Comparison of ENCODE assay signal across 8 cellular contexts in the genomic region with DNA sequence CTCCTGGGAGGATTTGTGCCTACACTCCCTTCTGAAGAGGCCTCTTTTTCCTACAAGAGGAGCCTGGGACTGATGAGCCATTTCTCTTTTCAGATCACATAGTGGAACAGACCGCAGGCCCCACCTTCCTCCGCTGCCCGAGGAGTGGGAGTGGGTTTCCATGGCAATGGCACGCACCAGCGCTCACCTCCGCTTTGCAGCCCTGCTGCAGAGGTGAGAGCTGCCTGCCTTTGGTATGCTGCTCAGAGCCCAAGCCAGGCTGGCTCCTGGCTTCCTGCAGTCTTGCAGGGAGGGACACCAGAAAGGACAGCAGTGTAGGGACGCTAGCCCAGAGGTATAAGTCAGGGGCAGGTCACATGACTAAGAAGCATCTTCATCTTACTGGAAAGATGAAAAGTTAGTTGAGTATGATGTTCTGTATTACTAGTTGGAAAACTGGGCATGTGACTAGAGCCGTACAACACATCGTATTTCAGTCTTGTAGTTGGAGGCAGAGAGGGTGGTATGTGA. TPM values are rescaled to one million over a fixed set of nuclear protein-coding genes. Genes with fewer than 3 reads are reported as not detected.
DNase-seq lines count a peak whose midpoint lies in the region; ATAC-seq lines count a peak whose summit lies in the region.

No MANE protein-coding gene starts in this region.

- DNase-seq in HK-2 (ENCODE audit: unreplicated experiment): peak; percentile 82
- peak in 39 of 56 donors; percentile 3 to 71 (median 33) for DNase-seq in amygdala (lab: John Stamatoyannopoulos, UW)
- peak; percentile 79 for DNase-seq in retina
- no peak for DNase-seq in Right ventricle myocardium inferior (ENCODE audit: missing footprints)
- DNase-seq in superior temporal gyrus (ENCODE audit: extremely low spot score): no peak
- DNase-seq in pons (ENCODE audit: low spot score): no peak

- ATAC-seq in GM18508 (IDR thresholded peaks at IDR 0.05; ENCODE audit: insufficient read depth, unreplicated experiment) (peak; percentile 56), GM21526 (IDR thresholded peaks at IDR 0.05; ENCODE audit: low FRiP score, unreplicated experiment) (peak; percentile 75), Right ventricle myocardium inferior (no peak)

- intact Hi-C loops in Right ventricle myocardium inferior (cut with DNase I): no loop called here

RNA-seq across cellular contexts. Expression of gene PTTG1, which starts 12.4 kb away (rescaled TPM):
- 1.4 TPM for total RNA-seq in Right ventricle myocardium inferior

RNA-seq across cellular contexts. Expression of gene SLU7, which starts 15.2 kb away (rescaled TPM):
- 46.9 TPM for total RNA-seq in Right ventricle myocardium inferior

RNA-seq across cellular contexts. Expression of gene FAM200C, which starts 34.2 kb away (rescaled TPM):
- 4.2 TPM for total RNA-seq in Right ventricle myocardium inferior

Comparison
In these comparisons a context has a peak if more than half of its experiments do, and no peak if none do; other contexts are left out.
1. DNase-seq: peak in HK-2 (single experiment), amygdala (39 of 56) and retina (single experiment); none in Right ventricle myocardium inferior (single experiment), superior temporal gyrus (single experiment) and pons (single experiment).